Comparison of ENCODE assay signal across 8 cellular contexts in the genomic region with DNA sequence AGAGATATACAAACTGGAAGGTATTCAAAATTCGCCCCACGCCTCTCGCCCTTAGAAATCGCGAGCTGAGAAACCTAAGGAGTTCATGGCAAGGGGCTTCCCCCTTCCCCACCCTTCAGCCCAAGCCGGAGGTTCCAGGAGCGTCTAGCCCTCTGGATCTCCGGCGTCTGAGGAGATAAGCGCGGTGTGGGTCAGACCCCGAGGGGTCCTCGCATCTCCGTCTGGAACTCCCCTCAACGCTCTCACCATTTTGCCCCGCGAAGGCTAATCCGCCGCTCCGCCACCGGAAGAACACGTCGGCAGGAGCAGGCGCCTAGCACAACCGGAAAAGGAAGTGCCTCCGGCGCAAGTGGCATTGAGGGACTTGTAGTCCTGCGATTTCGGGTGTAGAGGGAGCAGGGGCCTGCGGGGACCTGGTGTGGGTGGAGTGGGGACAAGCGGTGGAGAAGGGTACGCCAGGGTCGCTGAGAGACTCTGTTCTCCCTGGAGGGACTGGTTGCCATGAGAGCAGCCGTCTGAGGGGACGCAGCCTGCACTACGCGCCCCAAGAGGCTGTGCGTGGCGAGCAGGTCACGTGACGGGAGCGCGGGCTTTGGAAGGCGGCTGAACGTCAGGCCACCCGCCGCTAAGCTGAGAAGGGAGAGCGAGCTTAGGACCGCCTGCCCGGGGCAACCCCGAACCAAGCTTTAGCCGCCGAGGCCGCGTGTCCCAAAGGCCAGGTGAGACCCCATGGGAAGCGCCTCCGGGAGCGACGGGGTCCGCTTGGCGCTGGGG. TPM values are rescaled to one million over a fixed set of nuclear protein-coding genes. Genes with fewer than 3 reads are reported as not detected.
DNase-seq lines count a peak whose midpoint lies in the region; ATAC-seq and TF ChIP-seq lines count a peak whose summit lies in the region.

A gene with protein sequence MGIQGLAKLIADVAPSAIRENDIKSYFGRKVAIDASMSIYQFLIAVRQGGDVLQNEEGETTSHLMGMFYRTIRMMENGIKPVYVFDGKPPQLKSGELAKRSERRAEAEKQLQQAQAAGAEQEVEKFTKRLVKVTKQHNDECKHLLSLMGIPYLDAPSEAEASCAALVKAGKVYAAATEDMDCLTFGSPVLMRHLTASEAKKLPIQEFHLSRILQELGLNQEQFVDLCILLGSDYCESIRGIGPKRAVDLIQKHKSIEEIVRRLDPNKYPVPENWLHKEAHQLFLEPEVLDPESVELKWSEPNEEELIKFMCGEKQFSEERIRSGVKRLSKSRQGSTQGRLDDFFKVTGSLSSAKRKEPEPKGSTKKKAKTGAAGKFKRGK (plus strand): TSS at position 602 of the 774 bp plus-strand sequence. CDS start 2,451 bp downstream, outside the sequence.
A gene (minus strand): TSS at position 290 of the 774 bp plus-strand sequence. CDS start 41 bp downstream, at position 249.

- TF ChIP-seq CTCF in choroid plexus epithelial cell (conservative IDR thresholded peaks at IDR 0.05; ENCODE audit: low read depth, low read length) = no peak

- DNase-seq in Ammon's horn (ENCODE audit: low spot score) (peak; percentile 95), GM19238 (ENCODE audit: insufficient read length, low spot score) (peak; percentile 96), NCI-H510A treated with DMSO at 0.1 percent for 48 hours (lab: John Stamatoyannopoulos, UW) (peak; percentile 98), choroid plexus epithelial cell (ENCODE audit: low read depth) (peak; percentile 96), left colon (peak; percentile 91 to 93)
- peak; percentile 81 to 86 for DNase-seq in activated CD4-positive, alpha-beta T cell treated with anti-CD3 and anti-CD28 coated beads for 4 hours
- peak; percentile 76 to 80 for DNase-seq in stimulated activated CD4-positive, alpha-beta T cell treated with anti-CD3 and anti-CD28 coated beads, Interleukin-1b, Interleukin-23, amount 100 ng/mL, for 4 hours (ENCODE audit: low read depth in 2 of 2)

- intact Hi-C loops in left colon (cut with DNase I, micrococcal nuclease) = loop anchor here in 1 of 2 donors (10.0 kb wide), 1 partner anchor 172 kb away; a partner anchor contains a TSS

- peak within 1 kb of the TSS; percentile 80 for H3K4me3 ChIP-seq in choroid plexus epithelial cell (ENCODE audit: low read depth, low read length)

- ATAC-seq in HG03439 (IDR thresholded peaks at IDR 0.05; ENCODE audit: unreplicated experiment) (peak; percentile 82), left colon (peak; percentile 90)

RNA-seq across cellular contexts. Expression of the first gene that starts in this region (rescaled TPM):
- 10 to 100 TPM in 1 of 2 donors, 1 to 10 TPM in 1; 7.7 to 13.3 TPM for total RNA-seq in left colon

RNA-seq across cellular contexts. Expression of the second gene that starts in this region (rescaled TPM):
- 10 to 100 TPM; 87.3 to 91.8 TPM for total RNA-seq in left colon

Comparison
In these comparisons a context has a peak if more than half of its experiments do, and no peak if none do; other contexts are left out.
1. Peak in every context shown above with its lines: DNase-seq, ATAC-seq and H3K4me3 ChIP-seq.